8 cellular contexts compared by ENCODE assay signal in the genomic region with DNA sequence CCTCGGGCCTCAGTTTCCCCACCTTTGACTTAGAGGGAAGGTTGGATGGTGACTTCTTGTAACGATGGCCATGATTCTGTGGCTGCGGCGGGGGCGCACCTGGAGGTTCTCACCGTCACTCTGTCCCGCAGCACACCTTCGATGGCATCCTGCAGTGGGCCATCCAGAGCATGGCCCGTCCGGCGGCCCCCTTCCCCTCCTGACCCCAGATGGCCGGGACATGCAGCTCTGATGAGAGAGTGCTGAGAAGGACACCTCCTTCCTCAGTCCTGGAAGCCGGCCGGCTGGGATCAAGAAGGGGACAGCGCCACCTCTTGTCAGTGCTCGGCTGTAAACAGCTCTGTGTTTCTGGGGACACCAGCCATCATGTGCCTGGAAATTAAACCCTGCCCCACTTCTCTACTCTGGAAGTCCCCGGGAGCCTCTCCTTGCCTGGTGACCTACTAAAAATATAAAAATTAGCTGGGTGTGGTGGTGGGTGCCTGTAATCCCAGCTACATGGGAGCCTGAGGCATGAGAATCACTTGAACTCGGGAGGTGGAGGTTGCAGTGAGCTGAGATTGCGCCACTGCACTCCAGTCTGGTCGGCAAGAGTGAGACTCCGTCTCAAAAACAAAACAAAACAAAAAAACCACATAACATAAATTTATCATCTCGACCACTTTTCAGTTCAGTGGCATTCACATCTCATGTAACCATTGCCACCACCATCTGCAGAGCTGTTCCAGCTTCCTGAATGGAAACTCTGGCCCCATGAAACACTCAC. TPM values are rescaled to one million over a fixed set of nuclear protein-coding genes. Genes with fewer than 3 reads are reported as not detected.
DNase-seq lines count a peak whose midpoint lies in the region; ATAC-seq, FAIRE-seq and TF ChIP-seq lines count a peak whose summit lies in the region.
"Had no signal": no experiment of that assay in that cellular context is flagged by ENCODE, and none has a peak within 500 bp of the region (broad histone marks: within the 10 kb centered on the region; RNA-seq: fewer than 3 reads in every experiment).

No MANE protein-coding gene starts in this region.

- H3K27ac Mint-ChIP-seq in T-helper 17 cell, result peak overlapping the region; percentile 89

- H3K9me3 ChIP-seq in T-helper 17 cell (ENCODE audit: control insufficient read depth, low read length, poor library complexity, severe bottlenecking) (no peaks in the 10 kb centered on the region), heart right ventricle (no peaks in the 10 kb centered on the region)

- no peak for TF ChIP-seq POLR2A in GM12892 (IDR thresholded peaks at IDR 0.05; ENCODE audit: low read depth, low read length)

- no peak overlapping the region for H3K4me3 ChIP-seq in heart right ventricle

- 27 to 30% methylated on average over 22 of the region's 22 CpGs for WGBS in heart right ventricle, 2 donors

- H3K4me1 ChIP-seq in heart right ventricle, result peaks cover 27 to 60% (median 51%) of the 10 kb centered on the region in 9 donors

- DNase-seq in GM12892 (ENCODE audit: insufficient read length) (peak; percentile 86), NCI-H1694 (lab: John Stamatoyannopoulos, UW) (peak; percentile 82), T-helper 17 cell (peak; percentile 58 to 70 (median 70)), amniotic epithelial cell (ENCODE audit: low read depth) (peak; percentile 72), heart right ventricle (peak; percentile 87 to 88), renal cortical epithelial cell (ENCODE audit: low read depth) (peak; percentile 66)

- no peaks in the 10 kb centered on the region for H3K27me3 Mint-ChIP-seq in T-helper 17 cell

- H3K4me1 Mint-ChIP-seq in T-helper 17 cell, result peaks cover 32% of the 10 kb centered on the region

- peak overlapping the region in 3 of 10 donors; percentile 16 to 34 (median 33) for H3K27ac ChIP-seq in heart right ventricle

- H3K36me3 Mint-ChIP-seq in T-helper 17 cell (ENCODE audit: low read depth), result no peaks in the 10 kb centered on the region

- peak overlapping the region; percentile 52 for H3K4me3 Mint-ChIP-seq in T-helper 17 cell

- peak; percentile 87 for FAIRE-seq in GM12892 (lab: Jason Lieb, UNC)

- peak; percentile 68 to 91 (median 82) for TF ChIP-seq CTCF in heart right ventricle (IDR thresholded peaks at IDR 0.05)

- intact Hi-C loops in heart right ventricle (cut with DNase I), result no loop called here

- peak; percentile 75 for ATAC-seq in T-helper 17 cell
- peak; percentile 44 to 73 (median 60) for ATAC-seq in heart right ventricle
- ATAC-seq in GM19452 (IDR thresholded peaks at IDR 0.05; ENCODE audit: unreplicated experiment), result no peak

- H3K27me3 ChIP-seq in heart right ventricle, result peaks cover 0 to 7% (median 0%) of the 10 kb centered on the region in 7 donors

- no peaks in the 10 kb centered on the region for H3K36me3 ChIP-seq in heart right ventricle

RNA-seq across cellular contexts. Expression of a gene that starts 2.1 kb away (rescaled TPM):
- polyA plus RNA-seq in GM12892 (2012; ENCODE audit: missing spikeins), result 83.1 TPM
- total RNA-seq in T-helper 17 cell (100 to 1,000 TPM; 132 to 176 TPM), heart right ventricle (10 to 100 TPM; 34.7 to 84.4 (median 43.8) TPM), renal cortical epithelial cell (173 and 250 TPM in 2 replicates)
- 10 to 100 TPM; 42.6 to 56.9 TPM for polyA plus RNA-seq in heart right ventricle

RNA-seq across cellular contexts. Expression of a gene that starts 12.0 kb away (rescaled TPM):
- polyA plus RNA-seq in GM12892 (2012; ENCODE audit: missing spikeins), result 0.11 TPM
- total RNA-seq in T-helper 17 cell (1 to 10 TPM; 1.4 to 3.4 TPM), heart right ventricle (under 1 TPM in 2 of 10 donors, not detected in 8; 0.05 to 0.10 TPM), renal cortical epithelial cell (not detected in 2 replicates)
- polyA plus RNA-seq in heart right ventricle, result under 1 TPM in 1 of 2 donors, not detected in 1; 0.06 TPM

RNA-seq across cellular contexts. Expression of a gene that starts 36.0 kb away (rescaled TPM):
- polyA plus RNA-seq in GM12892 (2012; ENCODE audit: missing spikeins), result not detected
- total RNA-seq in T-helper 17 cell (not detected), heart right ventricle (not detected), renal cortical epithelial cell (not detected in 2 replicates)
- polyA plus RNA-seq in heart right ventricle, result not detected
- total RNA-seq: urinary bladder had no signal
- polyA plus RNA-seq: urinary bladder had no signal

RNA-seq across cellular contexts. Expression of a gene that starts 41.5 kb away (rescaled TPM):
- polyA plus RNA-seq in GM12892 (2012; ENCODE audit: missing spikeins), result 4.7 TPM
- total RNA-seq in T-helper 17 cell (10 to 100 TPM; 48.0 to 54.2 TPM), heart right ventricle (10 to 100 TPM; 10.9 to 15.8 (median 13.3) TPM), renal cortical epithelial cell (7.6 and 13.0 TPM in 2 replicates)
- polyA plus RNA-seq in heart right ventricle, result 10 to 100 TPM; 27.6 to 34.7 TPM

RNA-seq across cellular contexts. Expression of a gene that starts 55.7 kb away (rescaled TPM):
- 1.8 TPM for polyA plus RNA-seq in GM12892 (2012; ENCODE audit: missing spikeins)
- total RNA-seq in T-helper 17 cell, result 10 to 100 TPM in 1 of 2 donors, 1 to 10 TPM in 1; 2.7 to 26.1 TPM
- 1 to 10 TPM in 5 of 10 donors, under 1 TPM in 5; 0.34 to 8.5 (median 0.89) TPM for total RNA-seq in heart right ventricle
- 1 to 10 TPM; 1.2 to 2.4 TPM for polyA plus RNA-seq in heart right ventricle
- total RNA-seq in renal cortical epithelial cell, result 0.52 and 1.4 TPM in 2 replicates
